8 cellular contexts compared by ENCODE assay signal in genomic region chr11:47376543-47377371, GRCh38. TPM values are rescaled to one million over a fixed set of nuclear protein-coding genes. Genes with fewer than 3 reads are reported as not detected.
DNase-seq lines count a peak whose midpoint lies in the region; ATAC-seq and TF ChIP-seq lines count a peak whose summit lies in the region.
"Had no signal": no experiment of that assay in that cellular context is flagged by ENCODE, and none has a peak within 500 bp of the region (broad histone marks: within the 10 kb centered on the region; RNA-seq: fewer than 3 reads in every experiment).

No MANE protein-coding gene starts in this region.

- peak overlapping the region; percentile 89 for H3K9ac ChIP-seq in OCI-LY1 (ENCODE audit: low read length)

- no peaks in the 10 kb centered on the region for H3K9me3 ChIP-seq in OCI-LY1 (ENCODE audit: low read length)
- no peaks in the 10 kb centered on the region for H3K9me3 ChIP-seq in heart right ventricle
- H3K9me3 ChIP-seq in transverse colon = no peaks in the 10 kb centered on the region
- H3K9me3 ChIP-seq in A673 (ENCODE audit: low read depth, low read length, poor library complexity, severe bottlenecking) = no peaks in the 10 kb centered on the region

- BruUV-seq in A673 (replicated peaks; lab: Mats Ljungman, UMichigan) = no TSS peak

- H3F3A ChIP-seq in OCI-LY1 (ENCODE audit: insufficient read depth, low read length) = no peaks in the 10 kb centered on the region

- H2AFZ ChIP-seq in OCI-LY1 (ENCODE audit: low read length) = no peak overlapping the region

- no peaks in the 10 kb centered on the region for H3K27me3 ChIP-seq in OCI-LY1 (ENCODE audit: insufficient read depth, low read length)
- no peaks in the 10 kb centered on the region for H3K27me3 ChIP-seq in heart right ventricle
- H3K27me3 ChIP-seq in transverse colon = no peaks in the 10 kb centered on the region
- no peaks in the 10 kb centered on the region for H3K27me3 ChIP-seq in A673 (replicated peaks; ENCODE audit: insufficient read depth, low read depth, low read length, poor library complexity)

- POLR2A ChIA-PET in A673 (lab: Charles Lee; ENCODE audit: low non-redundant PET) = no interaction called here

- CTCF ChIA-PET in A673 (lab: Charles Lee) = interaction anchor here (0.6 kb wide), 2 partner anchors 12 to 17 kb away, joined by 4 to 11 read pairs; no protein-coding TSS in a partner anchor

- peak overlapping the region; percentile 71 for H3K4me2 ChIP-seq in OCI-LY1 (ENCODE audit: low read length)

- H3K4me3 ChIP-seq in OCI-LY1 (ENCODE audit: low read depth, low read length, poor library complexity, severe bottlenecking) = peak overlapping the region; percentile 86
- H3K4me3 ChIP-seq in heart right ventricle = peak overlapping the region in 9 of 10 donors; percentile 16 to 66 (median 41)
- H3K4me3 ChIP-seq in transverse colon = peak overlapping the region in 2 of 4 donors; percentile 14 to 38
- no peak overlapping the region for H3K4me3 ChIP-seq in A673 (ENCODE audit: low read depth, low read length, poor library complexity, severe bottlenecking)

- H3K79me2 ChIP-seq in OCI-LY1 (ENCODE audit: insufficient read depth, low read length) = peaks cover 14% of the 10 kb centered on the region; the same call in 1 of the 2 replicates

- no peak for TF ChIP-seq EP300 in transverse colon (IDR thresholded peaks at IDR 0.05; ENCODE audit: low read depth)

- intact Hi-C loops in heart right ventricle (cut with DNase I) = loop anchor here in 5 of 10 donors (5.0 to 10.0 kb wide), 4 partner anchors 71 to 478 kb away; partner anchors contain the start of gene RAPSN (in 1 of the 5)
- intact Hi-C loops in transverse colon (cut with DNase I; ENCODE audit: low total_unique reads) = loop anchor here (5.0 to 10.0 kb wide), 2 partner anchors 76 to 478 kb away; no protein-coding TSS in a partner anchor
- intact Hi-C loops in A673 (cut with micrococcal nuclease; ENCODE audit: unreplicated experiment) = loop anchor here (10.0 kb wide), 1 partner anchor 738 kb away; no protein-coding TSS in a partner anchor

- no peak for TF ChIP-seq POLR2A in transverse colon (IDR thresholded peaks at IDR 0.05)

- H3K36me3 ChIP-seq in OCI-LY1 (ENCODE audit: insufficient read depth, low read length) = peaks cover 28% of the 10 kb centered on the region
- peaks cover 0 to 39% (median 0%) of the 10 kb centered on the region in 9 donors for H3K36me3 ChIP-seq in heart right ventricle
- no peaks in the 10 kb centered on the region for H3K36me3 ChIP-seq in transverse colon
- H3K36me3 ChIP-seq in A673 (ENCODE audit: insufficient read depth, low read length, poor library complexity, severe bottlenecking) = no peaks in the 10 kb centered on the region

- ATAC-seq in GM21447 (IDR thresholded peaks at IDR 0.05; ENCODE audit: unreplicated experiment) (peak; percentile 39), heart right ventricle (peak in 5 of 8 donors; percentile 31 to 51 (median 45))

- H3K9me2 ChIP-seq in OCI-LY1 (ENCODE audit: low read depth, low read length) = no peaks in the 10 kb centered on the region

- TF ChIP-seq CTCF in OCI-LY1 (IDR thresholded peaks at IDR 0.05; ENCODE audit: low read length) = no peak; the same call in none of the 2 replicates
- TF ChIP-seq CTCF in heart right ventricle (IDR thresholded peaks at IDR 0.05) = no peak
- no peak for TF ChIP-seq CTCF in transverse colon (IDR thresholded peaks at IDR 0.05)
- no peak for TF ChIP-seq CTCF in GM10266 (IDR thresholded peaks at IDR 0.05; ENCODE audit: control insufficient read depth, insufficient read depth, low read depth, missing control alignments)
- no peak for TF ChIP-seq CTCF in A673 (conservative IDR thresholded peaks at IDR 0.05; ENCODE audit: low read depth, low read length)

- DNase-seq in heart right ventricle = no peak
- DNase-seq in transverse colon = peak; percentile 39
- no peak for DNase-seq in GM10266 (ENCODE audit: extremely low spot score)
- DNase-seq in NCI-H2227 treated with DMSO at 0.1 percent for 48 hours (lab: John Stamatoyannopoulos, UW) = no peak
- no peak for DNase-seq in A673 (ENCODE audit: low spot score)

- in situ Hi-C loops in transverse colon (cut with MboI; ENCODE audit: low pct_ligation_motif_present in 1 of 4, low pct_unique_long_range_greater_than_20kb in 1 of 4, low sequenced_read_pairs in 3 of 4) = no loop called here

- WGBS in heart right ventricle, 2 donors = 76 to 81% methylated on average over 14 of the region's 14 CpGs
- WGBS in transverse colon (ENCODE audit: low coverage in 1 of 2), 2 donors = 55 to 60% methylated on average over 1 to 13 of the region's 14 CpGs

- peaks cover 45% of the 10 kb centered on the region for H3K4me1 ChIP-seq in OCI-LY1 (ENCODE audit: insufficient read depth, low read length, severe bottlenecking)
- H3K4me1 ChIP-seq in heart right ventricle = peaks cover 0 to 27% (median 0%) of the 10 kb centered on the region in 9 donors
- H3K4me1 ChIP-seq in transverse colon = no peaks in the 10 kb centered on the region
- H3K4me1 ChIP-seq in A673 (ENCODE audit: insufficient read depth, low read length, poor library complexity, severe bottlenecking) = no peaks in the 10 kb centered on the region

- H3K27ac ChIP-seq in OCI-LY1 (ENCODE audit: low read depth, low read length, poor library complexity, severe bottlenecking) = peak overlapping the region; percentile 90
- peak overlapping the region in 7 of 10 donors; percentile 20 to 98 (median 68) for H3K27ac ChIP-seq in heart right ventricle
- peak overlapping the region; percentile 67 to 79 (median 74) for H3K27ac ChIP-seq in transverse colon
- no peak overlapping the region for H3K27ac ChIP-seq in A673 (ENCODE audit: low read depth, low read length, poor library complexity, severe bottlenecking)

- H4K20me1 ChIP-seq in OCI-LY1 (ENCODE audit: insufficient read depth, low read length) = no peaks in the 10 kb centered on the region

RNA-seq across cellular contexts. Expression of gene SPI1, which starts 1.6 kb away (rescaled TPM):
- total RNA-seq in heart right ventricle (10 to 100 TPM in 3 of 10 donors, 1 to 10 TPM in 7; 3.4 to 38.9 (median 6.7) TPM), transverse colon (10 to 100 TPM in 2 of 4 donors, 1 to 10 TPM in 2; 7.1 to 35.5 (median 17.2) TPM), A673 (2021) (not detected in 2 replicates)
- 10 to 100 TPM in 1 of 2 donors, 1 to 10 TPM in 1; 6.7 to 10.2 TPM for polyA plus RNA-seq in heart right ventricle
- total RNA-seq: NCI-H460 had no signal

RNA-seq across cellular contexts. Expression of gene MYBPC3, which starts 24.3 kb away (rescaled TPM):
- 1,000 to 10,000 TPM; 1,404 to 3,138 (median 2,490) TPM for total RNA-seq in heart right ventricle
- polyA plus RNA-seq in heart right ventricle = 1,000 to 10,000 TPM in 1 of 2 donors, 100 to 1,000 TPM in 1; 484 to 2,250 TPM
- total RNA-seq in transverse colon = not detected
- not detected in 2 replicates for total RNA-seq in A673 (2021)

RNA-seq across cellular contexts. Expression of gene SLC39A13, which starts 31.6 kb away (rescaled TPM):
- 10 to 100 TPM; 31.1 to 54.5 (median 40.8) TPM for total RNA-seq in heart right ventricle
- 10 to 100 TPM; 62.3 to 86.4 TPM for polyA plus RNA-seq in heart right ventricle
- 10 to 100 TPM; 19.9 to 56.9 (median 43.1) TPM for total RNA-seq in transverse colon
- total RNA-seq in A673 (2021) = 53.3 and 64.2 TPM in 2 replicates

RNA-seq across cellular contexts. Expression of gene PSMC3, which starts 49.5 kb away (rescaled TPM):
- total RNA-seq in heart right ventricle = 100 to 1,000 TPM; 129 to 171 (median 140) TPM
- polyA plus RNA-seq in heart right ventricle = 100 to 1,000 TPM; 184 to 272 TPM
- 100 to 1,000 TPM in 2 of 4 donors, 10 to 100 TPM in 2; 56.5 to 252 (median 91.4) TPM for total RNA-seq in transverse colon
- 665 and 701 TPM in 2 replicates for total RNA-seq in A673 (2021)

Comparison
In these comparisons a context has a peak if more than half of its experiments do, and no peak if none do; other contexts are left out.
1. RNA of gene MYBPC3, which starts 24.3 kb away (total RNA-seq): 1,404 to 3,138 TPM in heart right ventricle; not detected in transverse colon and not detected in A673; every median in the first group is over 1,000 times any median in the second.